ENCODE assay signal across 8 cellular contexts in the genomic region with DNA sequence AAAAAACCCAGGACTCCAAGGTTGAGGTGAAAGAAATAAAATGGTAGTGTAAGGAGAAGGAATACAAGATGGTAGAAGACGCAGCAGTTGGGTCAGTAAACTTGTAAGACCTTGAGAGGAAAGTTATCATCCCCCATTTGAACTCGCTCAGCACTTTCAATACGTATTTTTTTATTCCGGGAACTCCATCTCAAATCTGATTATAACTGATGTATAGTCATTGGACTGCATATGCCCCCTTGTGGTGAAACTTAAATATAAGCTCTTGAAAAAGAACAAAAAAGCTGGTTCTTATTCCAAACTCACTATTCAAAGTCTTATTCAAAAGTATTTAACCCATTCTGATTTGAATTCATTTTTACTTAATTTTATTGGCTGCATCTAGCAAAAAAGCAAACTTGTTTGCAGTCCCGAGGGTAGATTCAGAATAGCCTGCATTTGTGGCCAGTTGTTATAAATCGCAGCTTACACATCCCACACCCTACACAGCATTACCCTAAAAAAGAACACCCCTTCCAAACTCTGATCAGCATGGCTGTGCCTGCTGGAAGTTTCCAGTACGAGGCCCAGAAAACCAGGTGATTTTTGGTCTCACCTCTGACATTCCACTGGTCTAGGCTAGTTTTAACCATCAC.
DNase-seq lines count a peak whose midpoint lies in the region; ATAC-seq, FAIRE-seq and TF ChIP-seq lines count a peak whose summit lies in the region.

No MANE protein-coding gene starts in this region.

- in situ Hi-C loops in ACHN (cut with HindIII; ENCODE audit: low pct_ligation_motif_present, low pct_unique_long_range_greater_than_20kb, low sequenced_read_pairs) = no loop called here
- in situ Hi-C loops in K562 (cut with MboI) = loop anchor here (25.0 kb wide), 1 partner anchor 630 kb away; no protein-coding TSS in a partner anchor

- peaks cover 16% of the 10 kb centered on the region for H3K4me1 Mint-ChIP-seq in activated naive CD4-positive, alpha-beta T cell treated with anti-CD3 and anti-CD28 coated beads for 36 hours (ENCODE audit: low read depth)

- peaks cover 4 to 11% of the 10 kb centered on the region in 2 experiments; a peak in 4 of 5 replicates for H3K27me3 ChIP-seq in K562 (ENCODE audit: control insufficient read depth in 2 of 2, insufficient read depth in 2 of 2, low read length in 2 of 2)
- H3K27me3 ChIP-seq in thoracic aorta (replicated peaks; ENCODE audit: insufficient read depth) = no peaks in the 10 kb centered on the region

- no peaks in the 10 kb centered on the region for H3K36me3 ChIP-seq in K562 (ENCODE audit: control insufficient read depth, insufficient read depth, low read length)
- H3K36me3 ChIP-seq in thoracic aorta = no peaks in the 10 kb centered on the region

- 4% methylated on average over 7 of the region's 7 CpGs for WGBS in K562 (ENCODE audit: insufficient coverage, low coverage, missing lambda C conversion rate)

- no peaks in the 10 kb centered on the region for H3K79me2 ChIP-seq in K562 (ENCODE audit: control insufficient read depth, insufficient read depth, low read length)

- TF ChIP-seq EP300 in K562 (IDR thresholded peaks at IDR 0.05; ENCODE audit: low read length) = no peak

- TF ChIP-seq CTCF in GM10248 (IDR thresholded peaks at IDR 0.05; ENCODE audit: control extremely low read depth, extremely low read depth, low read depth, missing control alignments) (peak; percentile 36), K562 (IDR thresholded peaks at IDR 0.05 in 2 of 3, conservative IDR thresholded peaks at IDR 0.05 in 1 of 3; ENCODE audit: insufficient read depth in 2 of 3, low read depth in 1 of 3, low read length in 3 of 3) (peak; percentile 30 to 68 (median 49); a peak in 4 of 6 replicates), thoracic aorta (IDR thresholded peaks at IDR 0.05) (peak; percentile 78)

- H3K27me3 Mint-ChIP-seq in activated naive CD4-positive, alpha-beta T cell treated with anti-CD3 and anti-CD28 coated beads for 36 hours (ENCODE audit: low read depth) = peaks cover 11% of the 10 kb centered on the region

- no peak overlapping the region for H3K9ac ChIP-seq in K562 (ENCODE audit: insufficient read depth in 1 of 2, low read depth in 2 of 2, low read length in 2 of 2)

- H4K20me1 ChIP-seq in K562 (replicated peaks; ENCODE audit: control insufficient read depth, insufficient read depth, low read length) = no peaks in the 10 kb centered on the region

- intact Hi-C loops in K562 (cut with micrococcal nuclease) = loop anchor here (1.0 kb wide), 1 partner anchor 350 kb away; the partner anchor contains the start of gene SNX18
- intact Hi-C loops in activated naive CD4-positive, alpha-beta T cell treated with anti-CD3 and anti-CD28 coated beads for 36 hours (cut with micrococcal nuclease) = loop anchor here (1.0 to 5.0 kb wide), 5 partner anchors 22 to 625 kb away; partner anchors contain the start of genes ARL15 and SNX18

- no peaks in the 10 kb centered on the region for H3K4me1 ChIP-seq in K562 (replicated peaks in 1 of 2; ENCODE audit: control insufficient read depth in 2 of 2, insufficient read depth in 2 of 2, low read length in 2 of 2)
- peaks cover 0 to 3% of the 10 kb centered on the region in 2 donors for H3K4me1 ChIP-seq in thoracic aorta (ENCODE audit: control insufficient read depth in 1 of 2, low read depth in 2 of 2)

- BruUV-seq in K562 (replicated peaks; lab: Mats Ljungman, UMichigan) = no TSS peak

- H2AFZ ChIP-seq in K562 (ENCODE audit: low read depth, low read length) = no peak overlapping the region

- FAIRE-seq in K562 (lab: Jason Lieb, UNC) (no peak), islet of Langerhans (lab: Jason Lieb, UNC) (peak; percentile 99), GM12892 (lab: Jason Lieb, UNC) (no peak)

- CTCF ChIA-PET in GM10248 (lab: Yijun Ruan, JAX) (interaction anchor here (0.7 to 3.8 kb wide), 29 partner anchors 11 to 636 kb away, joined by 3 to 61 read pairs (median 4); partner anchors contain the start of gene SNX18), K562 (lab: Yijun Ruan, JAX; ENCODE audit: low intra/inter-chr PET ratio) (interaction anchor here (1.0 to 2.7 kb wide), 4 partner anchors 350 to 1437 kb away, joined by 3 to 26 read pairs (median 4); partner anchors contain the start of gene SNX18)
- CTCF ChIA-PET in activated naive CD4-positive, alpha-beta T cell treated with anti-CD3 and anti-CD28 coated beads for 36 hours (lab: Charles Lee) = interaction anchor here (0.6 to 3.9 kb wide), 24 partner anchors 11 to 624 kb away, joined by 3 to 48 read pairs (median 4); partner anchors contain the start of gene SNX18

- TF ChIP-seq POLR2A in K562 (conservative IDR thresholded peaks at IDR 0.05) (no peak), GM12892 (IDR thresholded peaks at IDR 0.05; ENCODE audit: low read depth, low read length) (no peak)

- POLR2A ChIA-PET in GM10248 (lab: Yijun Ruan, JAX) (interaction anchor here (1.2 kb wide), 1 partner anchor 557 kb away, joined by 4 read pairs; the partner anchor contains the start of gene ARL15), K562 (lab: Yijun Ruan, JAX) (interaction anchor here (0.5 to 2.0 kb wide), 3 partner anchors 10 to 350 kb away, joined by 4 to 9 read pairs (median 8); partner anchors contain the start of gene SNX18)

- H3K27ac ChIP-seq in K562 (ENCODE audit: extremely low read depth, low read depth, low read length) (no peak overlapping the region), thoracic aorta (no peak overlapping the region)

- no peak overlapping the region for H3K4me3 ChIP-seq in K562
- H3K4me3 ChIP-seq in thoracic aorta = peak overlapping the region; percentile 64

- H3K9me3 Mint-ChIP-seq in activated naive CD4-positive, alpha-beta T cell treated with anti-CD3 and anti-CD28 coated beads for 36 hours = no peaks in the 10 kb centered on the region

- DNase-seq in ACHN (peak; percentile 50), GM10248 (ENCODE audit: extremely low spot score) (peak; percentile 38), NCI-H345 treated with DMSO at 0.1 percent for 48 hours (lab: John Stamatoyannopoulos, UW; ENCODE audit: unreplicated experiment) (peak; percentile 48), K562 (ENCODE audit: extremely low read depth in 1 of 4, low spot score in 3 of 4) (peak; percentile 43 to 53 (median 49)), thoracic aorta (ENCODE audit: low spot score) (no peak), GM12892 (ENCODE audit: insufficient read length) (no peak)
- DNase-seq in activated naive CD4-positive, alpha-beta T cell treated with anti-CD3 and anti-CD28 coated beads for 36 hours = no peak

- ATAC-seq in K562 (peak; percentile 48; the same call in 2 of the 3 replicates), thoracic aorta (ENCODE audit: insufficient number of reproducible peaks, low FRiP score, low read depth) (peak; percentile 63)

- H3K36me3 Mint-ChIP-seq in activated naive CD4-positive, alpha-beta T cell treated with anti-CD3 and anti-CD28 coated beads for 36 hours (ENCODE audit: low read depth) = no peaks in the 10 kb centered on the region

- H3K4me2 ChIP-seq in K562 (ENCODE audit: insufficient read depth, low read length) = no peak overlapping the region

- H3K9me1 ChIP-seq in K562 (ENCODE audit: control insufficient read depth, insufficient read depth, low read length) = no peaks in the 10 kb centered on the region

- no peak overlapping the region for H3K4me3 Mint-ChIP-seq in activated naive CD4-positive, alpha-beta T cell treated with anti-CD3 and anti-CD28 coated beads for 36 hours

- H3K9me3 ChIP-seq in K562 (replicated peaks; ENCODE audit: control insufficient read depth, insufficient read depth, low read depth, low read length) (no peaks in the 10 kb centered on the region), thoracic aorta (no peaks in the 10 kb centered on the region)

- peak; percentile 73 to 77 for TF ChIP-seq RAD21 in K562 (CRISPR knock-in tag; conservative IDR thresholded peaks at IDR 0.05 in 1 of 2, IDR thresholded peaks at IDR 0.05 in 1 of 2)

- H3K27ac Mint-ChIP-seq in activated naive CD4-positive, alpha-beta T cell treated with anti-CD3 and anti-CD28 coated beads for 36 hours = no peak overlapping the region

TF ChIP-seq in K562, 482 proteins besides CTCF, POLR2A, EP300 and RAD21:
- TF ChIP-seq SMC3 (conservative IDR thresholded peaks at IDR 0.05; ENCODE audit: insufficient read depth, low read depth, low read length) (peak; percentile 44; the same call in 1 of the 2 replicates), ZBTB8A (IDR thresholded peaks at IDR 0.05; ENCODE audit: partially characterized antibody) (no peak), GABPA (tag; conservative IDR thresholded peaks at IDR 0.05; ENCODE audit: low read depth) (no peak), DEAF1 (CRISPR knock-in tag; IDR thresholded peaks at IDR 0.05) (peak; percentile 60), ZBTB17 (CRISPR knock-in tag; IDR thresholded peaks at IDR 0.05) (peak; percentile 79; the same call in 1 of the 2 replicates), CHD4 (IDR thresholded peaks at IDR 0.05; ENCODE audit: insufficient read depth, insufficient replicate concordance, low read depth, low read length, poor library complexity, severe bottlenecking) (no peak)
- TF ChIP-seq, protein P1, sequence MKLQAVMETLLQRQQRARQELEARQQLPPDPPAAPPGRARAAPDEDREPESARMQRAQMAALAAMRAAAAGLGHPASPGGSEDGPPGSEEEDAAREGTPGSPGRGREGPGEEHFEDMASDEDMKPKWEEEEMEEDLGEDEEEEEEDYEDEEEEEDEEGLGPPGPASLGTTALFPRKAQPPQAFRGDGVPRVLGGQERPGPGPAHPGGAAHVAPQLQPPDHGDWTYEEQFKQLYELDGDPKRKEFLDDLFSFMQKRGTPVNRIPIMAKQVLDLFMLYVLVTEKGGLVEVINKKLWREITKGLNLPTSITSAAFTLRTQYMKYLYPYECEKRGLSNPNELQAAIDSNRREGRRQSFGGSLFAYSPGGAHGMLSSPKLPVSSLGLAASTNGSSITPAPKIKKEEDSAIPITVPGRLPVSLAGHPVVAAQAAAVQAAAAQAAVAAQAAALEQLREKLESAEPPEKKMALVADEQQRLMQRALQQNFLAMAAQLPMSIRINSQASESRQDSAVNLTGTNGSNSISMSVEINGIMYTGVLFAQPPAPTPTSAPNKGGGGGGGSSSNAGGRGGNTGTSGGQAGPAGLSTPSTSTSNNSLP (IDR thresholded peaks at IDR 0.05; ENCODE audit: borderline replicate concordance, low read depth, low read length) = peak; percentile 70; the same call in 1 of the 2 replicates

Comparison
In these comparisons a context has a peak if more than half of its experiments do, and no peak if none do; other contexts are left out.
1. DNase-seq: peak in ACHN (single experiment), GM10248 (single experiment), NCI-H345 treated with DMSO at 0.1 percent for 48 hours (single experiment) and K562 (4 of 4); none in thoracic aorta (single experiment), GM12892 (single experiment) and activated naive CD4-positive, alpha-beta T cell treated with anti-CD3 and anti-CD28 coated beads for 36 hours (single experiment).
2. Peak in every context shown above with its lines, with median percentiles within 50 percentile points of each other: CTCF ChIP-seq.